ENCODE assay signal across 8 cellular contexts in the genomic region with DNA sequence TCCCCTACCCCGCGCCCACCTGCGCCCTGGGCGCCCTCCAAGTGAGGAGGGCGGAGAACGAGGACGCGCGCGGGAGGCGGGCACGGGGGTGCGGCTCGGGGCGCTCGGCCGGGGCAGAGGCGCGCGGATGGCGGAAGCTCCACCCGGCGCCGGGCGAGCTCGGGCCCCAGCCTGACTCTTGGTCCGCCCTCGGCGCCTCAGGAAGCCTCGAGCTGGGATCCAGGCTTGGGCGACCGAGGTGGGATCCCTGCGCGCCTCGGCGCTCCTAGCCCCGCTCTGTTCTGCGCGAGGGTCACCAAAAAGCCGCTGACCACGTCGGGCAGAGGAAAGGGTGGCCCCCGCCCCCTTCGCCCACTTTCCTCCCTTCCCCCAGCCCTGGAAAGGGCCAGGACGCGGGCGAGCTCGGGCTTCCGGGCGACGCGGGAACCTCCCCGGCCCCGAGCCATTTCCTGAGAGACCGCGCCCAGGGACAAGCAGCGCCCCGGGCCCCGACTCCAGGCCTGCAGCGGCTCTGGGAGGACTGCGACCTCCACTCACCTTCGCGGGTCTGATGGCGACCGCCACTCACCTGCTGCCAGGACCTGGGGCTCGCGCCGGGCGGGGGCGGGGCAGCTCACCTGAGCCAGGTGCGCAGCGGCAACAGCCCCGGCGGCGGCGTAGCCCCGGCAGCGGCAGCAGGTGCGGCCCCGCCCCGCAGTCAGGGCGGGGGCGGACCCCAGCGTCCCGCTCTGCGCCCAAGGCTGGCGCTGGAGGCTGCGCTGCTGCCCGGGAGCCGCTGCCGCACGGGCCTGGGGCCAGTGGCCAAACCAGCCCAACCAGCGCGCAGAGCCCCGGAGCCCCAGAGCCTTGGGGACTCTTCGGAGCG. TPM values are rescaled to one million over a fixed set of nuclear protein-coding genes. Genes with fewer than 3 reads are reported as not detected.
DNase-seq lines count a peak whose midpoint lies in the region; ATAC-seq and TF ChIP-seq lines count a peak whose summit lies in the region.

No MANE protein-coding gene starts in this region.

- H3K23me2 ChIP-seq in H9 (ENCODE audit: insufficient read length, low read depth, low read length, poor library complexity, severe bottlenecking) = peaks cover 10% of the 10 kb centered on the region

- H3K4me3 ChIP-seq in AG04449 (ENCODE audit: low read depth, low read length) (peak overlapping the region; percentile 53), ectodermal cell (ENCODE audit: insufficient read depth, low read depth, low read length) (peak overlapping the region; percentile 41), mucosa of stomach (ENCODE audit: low read length) (peak overlapping the region; percentile 46), HAP-1 (no peak overlapping the region)

- no peak overlapping the region for H4K8ac ChIP-seq in H9 (replicated peaks; ENCODE audit: insufficient read length, low read depth, low read length)

- H3K9ac ChIP-seq in H9 (ENCODE audit: extremely low read depth, insufficient read length, low read length) (no peak overlapping the region), mucosa of stomach (ENCODE audit: low read length) (peak overlapping the region; percentile 65)

- no peak overlapping the region for H4K5ac ChIP-seq in H9 (ENCODE audit: insufficient read length, low read depth, low read length)

- peaks cover 17 to 26% of the 10 kb centered on the region in 2 experiments for H3K4me1 Mint-ChIP-seq in H9
- peaks cover 28% of the 10 kb centered on the region for H3K4me1 Mint-ChIP-seq in T-helper 2 cell treated with Interferon-gamma antibody and Interleukin-4, amounts not matched to agents 5 μg/mL and 100 μg/mL, for 36 hours (ENCODE audit: low read depth)

- no peaks in the 10 kb centered on the region; a peak in 1 of 5 replicates for H3K9me3 Mint-ChIP-seq in H9
- no peaks in the 10 kb centered on the region for H3K9me3 Mint-ChIP-seq in T-helper 2 cell treated with Interferon-gamma antibody and Interleukin-4, amounts not matched to agents 5 μg/mL and 100 μg/mL, for 36 hours

- H3K4me1 ChIP-seq in H9 (ENCODE audit: insufficient read depth, low read length) (peaks cover 2% of the 10 kb centered on the region; the same call in 1 of the 2 replicates), ectodermal cell (ENCODE audit: control insufficient read depth, insufficient read depth, low read length) (peaks cover 6% of the 10 kb centered on the region), mucosa of stomach (ENCODE audit: control insufficient read depth, insufficient read depth, low read length) (peaks cover 18% of the 10 kb centered on the region), HAP-1 (no peaks in the 10 kb centered on the region)

- peaks cover 20% of the 10 kb centered on the region for H3K27me3 Mint-ChIP-seq in H9 (ENCODE audit: low read depth)
- H3K27me3 Mint-ChIP-seq in T-helper 2 cell treated with Interferon-gamma antibody and Interleukin-4, amounts not matched to agents 5 μg/mL and 100 μg/mL, for 36 hours (ENCODE audit: low read depth) = no peaks in the 10 kb centered on the region

- no CpG with 5 or more reads among the region's 97 CpGs for WGBS in H9 (ENCODE audit: extremely low coverage, insufficient read length, low lambda C conversion rate)
- whole genome bisulfite sequencing in ectodermal cell, 2 experiments = 1 to 2% methylated on average over 97 of the region's 97 CpGs

- H2BK120ac ChIP-seq in H9 (ENCODE audit: low read depth, low read length, poor library complexity, severe bottlenecking) = no peak overlapping the region

- H3K18ac ChIP-seq in H9 (ENCODE audit: insufficient read length, low read depth, low read length) = peak overlapping the region; percentile 69

- H3K9me3 ChIP-seq in H9 (ENCODE audit: control insufficient read depth, low read depth, low read length) (no peaks in the 10 kb centered on the region), ectodermal cell (ENCODE audit: control insufficient read depth, low read length) (no peaks in the 10 kb centered on the region), mucosa of stomach (ENCODE audit: control insufficient read depth, low read length) (no peaks in the 10 kb centered on the region), HAP-1 (no peaks in the 10 kb centered on the region)

- H3K36me3 ChIP-seq in ectodermal cell (ENCODE audit: control insufficient read depth, insufficient read depth, low read length) (no peaks in the 10 kb centered on the region), mucosa of stomach (ENCODE audit: control insufficient read depth, insufficient read depth, low read length) (no peaks in the 10 kb centered on the region), HAP-1 (replicated peaks) (no peaks in the 10 kb centered on the region)

- no peak overlapping the region for H3K4ac ChIP-seq in H9 (ENCODE audit: low read depth, low read length)

- H2BK15ac ChIP-seq in H9 (ENCODE audit: low read depth, low read length) = no peak overlapping the region

- H3K4me3 Mint-ChIP-seq in H9 = peak overlapping the region; percentile 75 to 79
- peak overlapping the region; percentile 98 for H3K4me3 Mint-ChIP-seq in T-helper 2 cell treated with Interferon-gamma antibody and Interleukin-4, amounts not matched to agents 5 μg/mL and 100 μg/mL, for 36 hours

- H3K79me1 ChIP-seq in H9 (ENCODE audit: insufficient read depth, low read depth, low read length, poor library complexity, severe bottlenecking) = no peaks in the 10 kb centered on the region

- H2BK5ac ChIP-seq in H9 (ENCODE audit: insufficient read length, low read length) = no peak overlapping the region

- peak overlapping the region; percentile 69 for H3K14ac ChIP-seq in H9 (ENCODE audit: insufficient read depth, low read length)

- H3K27ac Mint-ChIP-seq in H9 = no peak overlapping the region
- H3K27ac Mint-ChIP-seq in T-helper 2 cell treated with Interferon-gamma antibody and Interleukin-4, amounts not matched to agents 5 μg/mL and 100 μg/mL, for 36 hours = peak overlapping the region; percentile 90

- peak overlapping the region; percentile 33 for H3K4me2 ChIP-seq in H9 (ENCODE audit: insufficient read depth, insufficient read length, low read length)

- no peak for DNase-seq in AG04449 (ENCODE audit: low read depth, low spot score)
- DNase-seq in H9 = peak; percentile 89
- peak; percentile 57 for DNase-seq in T-helper 2 cell treated with Interferon-gamma antibody and Interleukin-4, amounts not matched to agents 5 μg/mL and 100 μg/mL, for 36 hours (ENCODE audit: low spot score)
- no peak for DNase-seq in HAP-1 (ENCODE audit: low spot score in 2 of 2)
- DNase-seq in posterior vena cava (ENCODE audit: low spot score) = no peak

- no peak for ATAC-seq in GM21723 (IDR thresholded peaks at IDR 0.05; ENCODE audit: unreplicated experiment)

- no peaks in the 10 kb centered on the region; the same call in 1 of the 2 replicates for H3K79me2 ChIP-seq in H9 (ENCODE audit: insufficient read depth, low read length)

- H3K23ac ChIP-seq in H9 (ENCODE audit: insufficient read length, low read depth, low read length) = no peak overlapping the region

- no peak overlapping the region for H2AFZ ChIP-seq in H9 (ENCODE audit: low read length)

- H3K56ac ChIP-seq in H9 (ENCODE audit: insufficient read length, low read depth, low read length) = no peak overlapping the region

- CTCF ChIA-PET in AG04449 (lab: Yijun Ruan, JAX) = interaction anchor here (1.0 to 1.4 kb wide), 3 partner anchors 9 to 33 kb away, joined by 3 to 5 read pairs (median 4); a partner anchor contains a TSS

- no peak overlapping the region for H4K91ac ChIP-seq in H9 (ENCODE audit: insufficient read length, low read depth, low read length)

- H3K27me3 ChIP-seq in H9 (ENCODE audit: insufficient read depth, low read length) (no peaks in the 10 kb centered on the region; the same call in 1 of the 2 replicates), ectodermal cell (ENCODE audit: control insufficient read depth, insufficient read depth, low read length, poor library complexity, severe bottlenecking) (peaks cover 64% of the 10 kb centered on the region), mucosa of stomach (ENCODE audit: control insufficient read depth, insufficient read depth, low read length) (peaks cover 7% of the 10 kb centered on the region), HAP-1 (ENCODE audit: low read depth) (peaks cover 27% of the 10 kb centered on the region)

- no peak overlapping the region for H2AK5ac ChIP-seq in H9 (ENCODE audit: insufficient read length, low read length)

- no peak overlapping the region for H2BK12ac ChIP-seq in H9 (ENCODE audit: insufficient read length, low read depth, low read length)

- H3K36me3 Mint-ChIP-seq in H9 (ENCODE audit: insufficient read depth in 1 of 3, low read depth in 3 of 3) = no peaks in the 10 kb centered on the region; a peak in 1 of 7 replicates
- H3K36me3 Mint-ChIP-seq in T-helper 2 cell treated with Interferon-gamma antibody and Interleukin-4, amounts not matched to agents 5 μg/mL and 100 μg/mL, for 36 hours (ENCODE audit: low read depth) = peaks cover 5% of the 10 kb centered on the region

- no peak overlapping the region for H2BK20ac ChIP-seq in H9 (ENCODE audit: low read depth, low read length, poor library complexity, severe bottlenecking)

- POLR2A ChIA-PET in AG04449 (lab: Yijun Ruan, JAX) = interaction anchor here (0.6 kb wide), 1 partner anchor 8 kb away, joined by 3 read pairs; no protein-coding TSS in a partner anchor

- intact Hi-C loops in posterior vena cava (cut with DNase I) = no loop called here

- TF ChIP-seq CTCF in AG04449 (IDR thresholded peaks at IDR 0.05; ENCODE audit: insufficient read depth, low read length, missing control alignments) (no peak), H9 (conservative IDR thresholded peaks at IDR 0.05) (no peak)

- H3T11ph ChIP-seq in H9 (ENCODE audit: low read length) = no peak overlapping the region

- peaks cover 8% of the 10 kb centered on the region for H4K20me1 ChIP-seq in H9 (ENCODE audit: control insufficient read depth, insufficient read depth, insufficient read length)

- in situ Hi-C loops in HAP-1 (cut with MboI; ENCODE audit: low sequenced_read_pairs) = no loop called here

- H3K27ac ChIP-seq in H9 (ENCODE audit: insufficient read length, low read depth, low read length) (no peak overlapping the region), ectodermal cell (ENCODE audit: insufficient read depth, low read depth, low read length, poor library complexity, severe bottlenecking) (no peak overlapping the region)

RNA-seq across cellular contexts. Expression of a gene that starts 2.2 kb away (rescaled TPM):
- total RNA-seq in H9 (2021) = 85.7 and 89.7 TPM in 2 replicates
- polyA plus RNA-seq in ectodermal cell (2013, experiment 1 of 4) = 9.8 TPM
- polyA plus RNA-seq in ectodermal cell (2013, experiment 2 of 4) = 9.1 TPM
- 11.8 TPM for polyA plus RNA-seq in ectodermal cell (2013, experiment 3 of 4)
- polyA plus RNA-seq in ectodermal cell (2013, experiment 4 of 4) = 12.1 TPM
- total RNA-seq in posterior vena cava = 10 to 100 TPM; 30.7 to 45.2 TPM

RNA-seq across cellular contexts. Expression of a gene that starts 23.0 kb away (rescaled TPM):
- 41.7 and 43.8 TPM in 2 replicates for total RNA-seq in H9 (2021)
- polyA plus RNA-seq in ectodermal cell (2013, experiment 1 of 4) = 0.19 TPM
- 0.89 TPM for polyA plus RNA-seq in ectodermal cell (2013, experiment 2 of 4)
- polyA plus RNA-seq in ectodermal cell (2013, experiment 3 of 4) = 0.96 TPM
- 0.36 TPM for polyA plus RNA-seq in ectodermal cell (2013, experiment 4 of 4)
- total RNA-seq in posterior vena cava = under 1 TPM in 1 of 2 donors, not detected in 1; 0.10 TPM

RNA-seq across cellular contexts. Expression of a gene that starts 24.8 kb away (rescaled TPM):
- total RNA-seq in H9 (2021) (12.3 and 13.1 TPM in 2 replicates), posterior vena cava (under 1 TPM; 0.57 to 0.93 TPM)
- 4.3 TPM for polyA plus RNA-seq in ectodermal cell (2013, experiment 1 of 4)
- 4.3 TPM for polyA plus RNA-seq in ectodermal cell (2013, experiment 2 of 4)
- 2.7 TPM for polyA plus RNA-seq in ectodermal cell (2013, experiment 3 of 4)
- polyA plus RNA-seq in ectodermal cell (2013, experiment 4 of 4) = 3.6 TPM

RNA-seq across cellular contexts. Expression of a gene that starts 33.1 kb away (rescaled TPM):
- 53.4 and 55.3 TPM in 2 replicates for total RNA-seq in H9 (2021)
- 52.6 TPM for polyA plus RNA-seq in ectodermal cell (2013, experiment 1 of 4)
- 51.0 TPM for polyA plus RNA-seq in ectodermal cell (2013, experiment 2 of 4)
- 35.5 TPM for polyA plus RNA-seq in ectodermal cell (2013, experiment 3 of 4)
- polyA plus RNA-seq in ectodermal cell (2013, experiment 4 of 4) = 40.6 TPM
- 10 to 100 TPM; 16.3 to 16.7 TPM for total RNA-seq in posterior vena cava

RNA-seq across cellular contexts. Expression of a gene that starts 47.7 kb away (rescaled TPM):
- total RNA-seq in H9 (2021) (101 and 105 TPM in 2 replicates), posterior vena cava (1 to 10 TPM in 1 of 2 donors, under 1 TPM in 1; 0.52 to 1.8 TPM)
- 125 TPM for polyA plus RNA-seq in ectodermal cell (2013, experiment 1 of 4)
- 133 TPM for polyA plus RNA-seq in ectodermal cell (2013, experiment 2 of 4)
- 120 TPM for polyA plus RNA-seq in ectodermal cell (2013, experiment 3 of 4)
- 119 TPM for polyA plus RNA-seq in ectodermal cell (2013, experiment 4 of 4)

Comparison
In these comparisons a context has a peak if more than half of its experiments do, and no peak if none do; other contexts are left out.
1. DNase-seq: peak in H9 (single experiment) and T-helper 2 cell treated with Interferon-gamma antibody and Interleukin-4, amounts not matched to agents 5 μg/mL and 100 μg/mL, for 36 hours (single experiment); none in AG04449 (single experiment), HAP-1 (0 of 2) and posterior vena cava (single experiment).
2. RNA of a gene that starts 23.0 kb away (total RNA-seq): 41.7 to 43.8 TPM in H9; 0.10 TPM in posterior vena cava; every median in the first group is over 10 times any median in the second.